Comparison of ENCODE assay signal across 16 cellular contexts in the genomic region with DNA sequence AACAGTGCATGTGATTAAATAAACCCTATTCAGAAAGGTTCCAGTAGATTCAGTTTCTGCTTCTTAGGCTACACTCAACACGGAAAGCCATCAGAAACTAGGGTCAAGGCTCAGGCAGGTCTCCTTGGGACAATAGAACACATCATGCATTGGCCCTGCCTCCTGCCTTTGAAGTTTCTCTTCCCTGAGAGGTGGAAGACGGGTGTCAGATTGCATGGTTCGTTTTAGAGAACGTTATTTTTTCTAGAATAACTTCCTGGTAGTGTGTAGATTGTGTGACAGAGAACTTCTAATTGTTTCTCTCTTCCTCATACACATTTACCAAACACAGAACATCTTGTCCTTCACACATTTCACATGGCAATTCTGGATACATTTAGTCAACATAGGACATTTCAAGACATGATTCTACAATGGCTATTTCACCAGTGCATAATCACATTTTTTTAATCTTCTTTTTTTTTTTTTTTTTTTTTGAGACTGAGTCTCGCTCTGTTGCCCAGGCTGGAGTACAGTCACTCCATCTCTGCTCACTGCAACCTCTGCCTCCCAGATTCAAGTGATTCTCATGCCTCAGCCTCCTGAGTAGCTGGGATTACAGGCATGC.
A peak's percentile ranks its signal among the peaks of the same experiment; 100 is the strongest.
DNase-seq lines count a peak whose midpoint lies in the region; ATAC-seq and TF ChIP-seq lines count a peak whose summit lies in the region.
"Had no signal": no experiment of that assay in that cellular context is flagged by ENCODE, and none has a peak within 500 bp of the region (broad histone marks: within the 10 kb centered on the region; RNA-seq: fewer than 3 reads in every experiment).

No MANE protein-coding gene starts in this region.

- intact Hi-C loops in activated CD8-positive, alpha-beta T cell treated with anti-CD3 and anti-CD28 coated beads for 36 hours (cut with micrococcal nuclease): no loop called here

- H3K36me3 Mint-ChIP-seq in activated CD8-positive, alpha-beta T cell treated with anti-CD3 and anti-CD28 coated beads for 36 hours (ENCODE audit: low read depth): peaks cover 30% of the 10 kb centered on the region
- H3K36me3 Mint-ChIP-seq in activated CD8-positive, alpha-beta T cell treated with anti-CD3 and anti-CD28 coated beads, Interleukin-2, amount 10 ng/mL, durations not matched to agents 7 days and 5 days (ENCODE audit: low read depth): peaks cover 47% of the 10 kb centered on the region
- H3K36me3 Mint-ChIP-seq in stimulated activated naive B cell treated with anti-CD40 and anti-IgM and Interleukin-4, amounts not matched to agents 10 μg/mL and 1 μg/mL and 100 μg/mL, for 72 hours: peaks cover 0 to 13% of the 10 kb centered on the region in 2 donors
- peaks cover 0 to 12% (median 7%) of the 10 kb centered on the region in 3 donors for H3K36me3 Mint-ChIP-seq in immature natural killer cell

- no peak for DNase-seq in activated CD8-positive, alpha-beta T cell treated with anti-CD3 and anti-CD28 coated beads for 36 hours
- no peak for DNase-seq in activated CD8-positive, alpha-beta T cell treated with anti-CD3 and anti-CD28 coated beads, Interleukin-2, amount 10 ng/mL, durations not matched to agents 7 days and 5 days
- DNase-seq in LoVo (ENCODE audit: low spot score) (peak; percentile 60), immature natural killer cell (no peak), GM13977 (ENCODE audit: low spot score) (no peak), 8988T (no peak)
- no peak for DNase-seq in stimulated activated naive B cell treated with anti-CD40 and anti-IgM and Interleukin-4, amounts not matched to agents 10 μg/mL and 1 μg/mL and 100 μg/mL, for 72 hours
- DNase-seq: activated naive CD4-positive, alpha-beta T cell treated with anti-CD3 and anti-CD28 coated beads, Interleukin-2, amount 10 ng/mL, durations not matched to agents 7 days and 5 days; brain microvascular endothelial cell; Caco-2; dorsolateral prefrontal cortex; heart right ventricle; NCI-H1694; T-helper 1 cell had no signal

- H3K4me1 Mint-ChIP-seq in activated CD8-positive, alpha-beta T cell treated with anti-CD3 and anti-CD28 coated beads for 36 hours (ENCODE audit: low read depth): peaks cover 41% of the 10 kb centered on the region
- peaks cover 39% of the 10 kb centered on the region for H3K4me1 Mint-ChIP-seq in activated CD8-positive, alpha-beta T cell treated with anti-CD3 and anti-CD28 coated beads, Interleukin-2, amount 10 ng/mL, durations not matched to agents 7 days and 5 days (ENCODE audit: low read depth)
- H3K4me1 Mint-ChIP-seq in stimulated activated naive B cell treated with anti-CD40 and anti-IgM and Interleukin-4, amounts not matched to agents 10 μg/mL and 1 μg/mL and 100 μg/mL, for 72 hours: peaks cover 38 to 66% of the 10 kb centered on the region in 2 donors
- peaks cover 37 to 44% of the 10 kb centered on the region in 2 donors for H3K4me1 Mint-ChIP-seq in immature natural killer cell

- H3K27ac Mint-ChIP-seq in activated CD8-positive, alpha-beta T cell treated with anti-CD3 and anti-CD28 coated beads for 36 hours: peak overlapping the region; percentile 65
- H3K27ac Mint-ChIP-seq in activated CD8-positive, alpha-beta T cell treated with anti-CD3 and anti-CD28 coated beads, Interleukin-2, amount 10 ng/mL, durations not matched to agents 7 days and 5 days: no peak overlapping the region
- peak overlapping the region; percentile 81 for H3K27ac Mint-ChIP-seq in stimulated activated naive B cell treated with anti-CD40 and anti-IgM and Interleukin-4, amounts not matched to agents 10 μg/mL and 1 μg/mL and 100 μg/mL, for 72 hours
- H3K27ac Mint-ChIP-seq in immature natural killer cell: peak overlapping the region in 3 of 6 donors; percentile 34 to 50 (median 43)
- H3K27ac Mint-ChIP-seq: activated naive CD4-positive, alpha-beta T cell treated with anti-CD3 and anti-CD28 coated beads, Interleukin-2, amount 10 ng/mL, durations not matched to agents 7 days and 5 days; stimulated activated naive CD8-positive, alpha-beta T cell treated with anti-CD3 and anti-CD28 coated beads, Interleukin-15, Interleukin-2, amounts not matched to agents 100 ng/mL and 50 ng/mL, for 24 hours had no signal

- no peak for TF ChIP-seq CTCF in activated CD8-positive, alpha-beta T cell treated with anti-CD3 and anti-CD28 coated beads for 36 hours (IDR thresholded peaks at IDR 0.05)
- TF ChIP-seq CTCF in GM13977 (IDR thresholded peaks at IDR 0.05; ENCODE audit: extremely low read depth, insufficient read depth, missing control alignments): no peak

- H3K9me3 Mint-ChIP-seq in activated CD8-positive, alpha-beta T cell treated with anti-CD3 and anti-CD28 coated beads for 36 hours: peaks cover 41% of the 10 kb centered on the region
- H3K9me3 Mint-ChIP-seq in activated CD8-positive, alpha-beta T cell treated with anti-CD3 and anti-CD28 coated beads, Interleukin-2, amount 10 ng/mL, durations not matched to agents 7 days and 5 days (ENCODE audit: insufficient read depth): peaks cover 33% of the 10 kb centered on the region
- H3K9me3 Mint-ChIP-seq in stimulated activated naive B cell treated with anti-CD40 and anti-IgM and Interleukin-4, amounts not matched to agents 10 μg/mL and 1 μg/mL and 100 μg/mL, for 72 hours: peaks cover 0 to 3% of the 10 kb centered on the region in 2 donors
- peaks cover 0 to 5% (median 0%) of the 10 kb centered on the region in 6 donors for H3K9me3 Mint-ChIP-seq in immature natural killer cell

- no peak overlapping the region for H3K4me3 Mint-ChIP-seq in activated CD8-positive, alpha-beta T cell treated with anti-CD3 and anti-CD28 coated beads for 36 hours
- no peak overlapping the region for H3K4me3 Mint-ChIP-seq in activated CD8-positive, alpha-beta T cell treated with anti-CD3 and anti-CD28 coated beads, Interleukin-2, amount 10 ng/mL, durations not matched to agents 7 days and 5 days
- no peak overlapping the region for H3K4me3 Mint-ChIP-seq in stimulated activated naive B cell treated with anti-CD40 and anti-IgM and Interleukin-4, amounts not matched to agents 10 μg/mL and 1 μg/mL and 100 μg/mL, for 72 hours
- peak overlapping the region in 1 of 5 donors; percentile 11 for H3K4me3 Mint-ChIP-seq in immature natural killer cell
- H3K4me3 Mint-ChIP-seq: activated naive CD4-positive, alpha-beta T cell treated with anti-CD3 and anti-CD28 coated beads, Interleukin-2, amount 10 ng/mL, durations not matched to agents 7 days and 5 days; stimulated activated naive CD8-positive, alpha-beta T cell treated with anti-CD3 and anti-CD28 coated beads, Interleukin-15, Interleukin-2, amounts not matched to agents 100 ng/mL and 50 ng/mL, for 24 hours had no signal

- CTCF ChIA-PET in activated CD8-positive, alpha-beta T cell treated with anti-CD3 and anti-CD28 coated beads for 36 hours (lab: Charles Lee): no interaction called here
- CTCF ChIA-PET in activated CD8-positive, alpha-beta T cell treated with anti-CD3 and anti-CD28 coated beads, Interleukin-2, amount 10 ng/mL, durations not matched to agents 7 days and 5 days (lab: Charles Lee): no interaction called here

- POLR2A ChIA-PET in activated CD8-positive, alpha-beta T cell treated with anti-CD3 and anti-CD28 coated beads for 36 hours (lab: Charles Lee): interaction anchor here (1.0 kb wide), 1 partner anchor 61 kb away, joined by 3 read pairs; no protein-coding TSS in a partner anchor
- POLR2A ChIA-PET in activated CD8-positive, alpha-beta T cell treated with anti-CD3 and anti-CD28 coated beads, Interleukin-2, amount 10 ng/mL, durations not matched to agents 7 days and 5 days (lab: Charles Lee): no interaction called here

- no peak for ATAC-seq in activated CD8-positive, alpha-beta T cell treated with anti-CD3 and anti-CD28 coated beads for 36 hours
- no peak for ATAC-seq in activated CD8-positive, alpha-beta T cell treated with anti-CD3 and anti-CD28 coated beads, Interleukin-2, amount 10 ng/mL, durations not matched to agents 7 days and 5 days
- ATAC-seq in esophagus mucosa: peak; percentile 60
- peak; percentile 19 to 26 for ATAC-seq in stimulated activated naive B cell treated with anti-CD40 and anti-IgM and Interleukin-4, amounts not matched to agents 10 μg/mL and 1 μg/mL and 100 μg/mL, for 72 hours (replicated peaks)

- no peaks in the 10 kb centered on the region for H3K27me3 Mint-ChIP-seq in activated CD8-positive, alpha-beta T cell treated with anti-CD3 and anti-CD28 coated beads for 36 hours
- H3K27me3 Mint-ChIP-seq in activated CD8-positive, alpha-beta T cell treated with anti-CD3 and anti-CD28 coated beads, Interleukin-2, amount 10 ng/mL, durations not matched to agents 7 days and 5 days (ENCODE audit: low read depth): no peaks in the 10 kb centered on the region
- H3K27me3 Mint-ChIP-seq in stimulated activated naive B cell treated with anti-CD40 and anti-IgM and Interleukin-4, amounts not matched to agents 10 μg/mL and 1 μg/mL and 100 μg/mL, for 72 hours: no peaks in the 10 kb centered on the region
- H3K27me3 Mint-ChIP-seq in immature natural killer cell (ENCODE audit: low read depth in 3 of 3): peaks cover 0 to 6% (median 0%) of the 10 kb centered on the region in 3 donors
- H3K27me3 Mint-ChIP-seq: activated naive CD4-positive, alpha-beta T cell treated with anti-CD3 and anti-CD28 coated beads, Interleukin-2, amount 10 ng/mL, durations not matched to agents 7 days and 5 days; stimulated activated naive CD8-positive, alpha-beta T cell treated with anti-CD3 and anti-CD28 coated beads, Interleukin-15, Interleukin-2, amounts not matched to agents 100 ng/mL and 50 ng/mL, for 24 hours had no signal

- in situ Hi-C loops in GM13977 (cut with MboI; ENCODE audit: low pct_unique_long_range_greater_than_20kb, low sequenced_read_pairs, unreplicated experiment): no loop called here

Comparison
In these comparisons a context has a peak if more than half of its experiments do, and no peak if none do; other contexts are left out.
1. ATAC-seq: peak in esophagus mucosa (single experiment) and stimulated activated naive B cell treated with anti-CD40 and anti-IgM and Interleukin-4, amounts not matched to agents 10 μg/mL and 1 μg/mL and 100 μg/mL, for 72 hours (2 of 2); none in activated CD8-positive, alpha-beta T cell treated with anti-CD3 and anti-CD28 coated beads for 36 hours (single experiment) and activated CD8-positive, alpha-beta T cell treated with anti-CD3 and anti-CD28 coated beads, Interleukin-2, amount 10 ng/mL, durations not matched to agents 7 days and 5 days (single experiment).